ENCODE assay signal across 11 cellular contexts in genomic region chr10:133087679-133088523, GRCh38. TPM values are rescaled to one million over a fixed set of nuclear protein-coding genes. Genes with fewer than 3 reads are reported as not detected.
DNase-seq lines count a peak whose midpoint lies in the region; ATAC-seq and TF ChIP-seq lines count a peak whose summit lies in the region.
"Had no signal": no experiment of that assay in that cellular context is flagged by ENCODE, and none has a peak within 500 bp of the region (broad histone marks: within the 10 kb centered on the region; RNA-seq: fewer than 3 reads in every experiment).

Gene ADGRA1, plus strand, starts transcription at chr10:133087924. Its CDS starts 986 bp downstream, at chr10:133088910.

- H3K4me3 Mint-ChIP-seq in activated CD4-positive, alpha-beta T cell treated with anti-CD3 and anti-CD28 coated beads for 36 hours, result no peak within 1 kb of the TSS

- no peaks in the 10 kb centered on the region for H3K79me2 ChIP-seq in smooth muscle cell (ENCODE audit: low read depth)

- H3K27ac Mint-ChIP-seq in activated CD4-positive, alpha-beta T cell treated with anti-CD3 and anti-CD28 coated beads for 36 hours, result no peak within 1 kb of the TSS

- no peaks in the 10 kb centered on the region for H3F3A ChIP-seq in smooth muscle cell (ENCODE audit: low read depth)

- H3K4me1 Mint-ChIP-seq in activated CD4-positive, alpha-beta T cell treated with anti-CD3 and anti-CD28 coated beads for 36 hours, result no peaks in the 10 kb centered on the region

- H3K4me3 ChIP-seq in WERI-Rb-1 (ENCODE audit: low read depth, low read length) (peak within 1 kb of the TSS; percentile 43), iPS-20b (ENCODE audit: low read length) (peak within 1 kb of the TSS; percentile 58; the same call in 1 of the 2 replicates), smooth muscle cell (peak within 1 kb of the TSS; percentile 31), thyroid gland (replicated peaks in 1 of 3) (no peak within 1 kb of the TSS)

- intact Hi-C loops in activated CD4-positive, alpha-beta T cell treated with anti-CD3 and anti-CD28 coated beads for 36 hours (cut with DNase I, micrococcal nuclease), result no loop called here
- intact Hi-C loops in thyroid gland (cut with DNase I), result no loop called here

- CTCF ChIA-PET in activated CD4-positive, alpha-beta T cell treated with anti-CD3 and anti-CD28 coated beads for 36 hours (lab: Charles Lee), result no interaction called here

- POLR2A ChIA-PET in activated CD4-positive, alpha-beta T cell treated with anti-CD3 and anti-CD28 coated beads for 36 hours (lab: Charles Lee), result no interaction called here

- H3K36me3 Mint-ChIP-seq in activated CD4-positive, alpha-beta T cell treated with anti-CD3 and anti-CD28 coated beads for 36 hours (ENCODE audit: low read depth), result no peaks in the 10 kb centered on the region

- peak within 1 kb of the TSS; percentile 81 for H3K4me2 ChIP-seq in smooth muscle cell

- H3K27me3 ChIP-seq in WERI-Rb-1 (ENCODE audit: insufficient read depth, low read depth, severe bottlenecking) (peaks cover 9% of the 10 kb centered on the region), iPS-20b (ENCODE audit: insufficient read depth, low read length) (peaks cover 69% of the 10 kb centered on the region), smooth muscle cell (ENCODE audit: low read depth) (peaks cover 74% of the 10 kb centered on the region), thyroid gland (no peaks in the 10 kb centered on the region)

- no peak within 1 kb of the TSS for H2AFZ ChIP-seq in smooth muscle cell (ENCODE audit: low read depth)

- DNase-seq in activated CD4-positive, alpha-beta T cell treated with anti-CD3 and anti-CD28 coated beads for 36 hours, result peak; percentile 16
- DNase-seq in activated CD4-positive, alpha-beta T cell treated with anti-CD3 and anti-CD28 coated beads, Interleukin-2, amount 50 U/mL, for 48 hours, result no peak
- DNase-seq in WERI-Rb-1 (peak; percentile 62), smooth muscle cell (lab: John Stamatoyannopoulos, UW; ENCODE audit: unreplicated experiment) (no peak), GM20000 (ENCODE audit: low spot score) (no peak), thyroid gland (no peak)
- DNase-seq: NCI-H1436 treated with DMSO at 0.1 percent for 48 hours; stimulated activated naive CD4-positive, alpha-beta T cell treated with Interleukin-2 at 50 U/mL for 16 hours had no signal

- no peaks in the 10 kb centered on the region for H3K4me1 ChIP-seq in iPS-20b (ENCODE audit: insufficient read depth, low read length)
- H3K4me1 ChIP-seq in smooth muscle cell (ENCODE audit: low read depth), result no peaks in the 10 kb centered on the region
- peaks cover 0 to 8% of the 10 kb centered on the region in 2 donors for H3K4me1 ChIP-seq in thyroid gland

- H3K27ac ChIP-seq in WERI-Rb-1 (no peak within 1 kb of the TSS), iPS-20b (ENCODE audit: low read length) (no peak within 1 kb of the TSS), smooth muscle cell (ENCODE audit: low read depth) (no peak within 1 kb of the TSS), thyroid gland (no peak within 1 kb of the TSS)

- H3K36me3 ChIP-seq in WERI-Rb-1 (no peaks in the 10 kb centered on the region), iPS-20b (ENCODE audit: insufficient read depth, low read depth, low read length) (no peaks in the 10 kb centered on the region), smooth muscle cell (ENCODE audit: low read depth) (no peaks in the 10 kb centered on the region), thyroid gland (no peaks in the 10 kb centered on the region)

- 4% methylated on average over 57 of the region's 114 CpGs for WGBS in smooth muscle cell (ENCODE audit: low lambda C conversion rate)
- 4% methylated on average over 13 of the region's 114 CpGs; no CpG with 5 or more reads in 1 of the 2 donors for WGBS in thyroid gland, 2 donors

- no peak for ATAC-seq in activated CD4-positive, alpha-beta T cell treated with anti-CD3 and anti-CD28 coated beads for 36 hours
- no peak for ATAC-seq in HG03432 (IDR thresholded peaks at IDR 0.05; ENCODE audit: unreplicated experiment)

- TF ChIP-seq CTCF in WERI-Rb-1 (IDR thresholded peaks at IDR 0.05; ENCODE audit: low read depth, low read length) (no peak), smooth muscle cell (IDR thresholded peaks at IDR 0.05; ENCODE audit: borderline replicate concordance, insufficient read depth, poor library complexity, severe bottlenecking) (no peak), GM20000 (IDR thresholded peaks at IDR 0.05; ENCODE audit: extremely low read depth, missing control alignments) (no peak), thyroid gland (IDR thresholded peaks at IDR 0.05) (no peak)

- H3K9ac ChIP-seq in iPS-20b (ENCODE audit: low read depth, low read length), result no peak within 1 kb of the TSS
- no peak within 1 kb of the TSS for H3K9ac ChIP-seq in smooth muscle cell (ENCODE audit: low read depth)

- no peaks in the 10 kb centered on the region for H4K20me1 ChIP-seq in smooth muscle cell (ENCODE audit: low read depth)

- H3K9me3 Mint-ChIP-seq in activated CD4-positive, alpha-beta T cell treated with anti-CD3 and anti-CD28 coated beads for 36 hours (ENCODE audit: low read depth), result no peaks in the 10 kb centered on the region

- TF ChIP-seq POLR2A in thyroid gland (IDR thresholded peaks at IDR 0.05), result no peak

- H3K9me3 ChIP-seq in WERI-Rb-1 (ENCODE audit: severe bottlenecking) (no peaks in the 10 kb centered on the region), iPS-20b (ENCODE audit: insufficient read depth, low read depth, low read length) (no peaks in the 10 kb centered on the region), smooth muscle cell (replicated peaks; ENCODE audit: low read depth) (no peaks in the 10 kb centered on the region), thyroid gland (no peaks in the 10 kb centered on the region)

- H3K27me3 Mint-ChIP-seq in activated CD4-positive, alpha-beta T cell treated with anti-CD3 and anti-CD28 coated beads for 36 hours, result peaks cover 14% of the 10 kb centered on the region

RNA-seq across cellular contexts. Expression of gene ADGRA1, which starts in this region (rescaled TPM):
- not detected for total RNA-seq in activated CD4-positive, alpha-beta T cell treated with anti-CD3 and anti-CD28 coated beads for 36 hours
- total RNA-seq in smooth muscle cell, result not detected in 2 replicates
- not detected in 2 replicates for polyA plus RNA-seq in smooth muscle cell
- under 1 TPM; 0.13 to 0.40 (median 0.29) TPM for total RNA-seq in thyroid gland
- total RNA-seq: kidney epithelial cell had no signal

Comparison
In these comparisons a context has a peak if more than half of its experiments do, and no peak if none do; other contexts are left out.
1. Peak in DNase-seq in activated CD4-positive, alpha-beta T cell treated with anti-CD3 and anti-CD28 coated beads for 36 hours; RNA of the gene not detected or under 1 TPM.
2. H3K4me3 ChIP-seq: peak in WERI-Rb-1 (single experiment), iPS-20b (single experiment) and smooth muscle cell (single experiment); none in thyroid gland (0 of 3).